In the genomic region with DNA sequence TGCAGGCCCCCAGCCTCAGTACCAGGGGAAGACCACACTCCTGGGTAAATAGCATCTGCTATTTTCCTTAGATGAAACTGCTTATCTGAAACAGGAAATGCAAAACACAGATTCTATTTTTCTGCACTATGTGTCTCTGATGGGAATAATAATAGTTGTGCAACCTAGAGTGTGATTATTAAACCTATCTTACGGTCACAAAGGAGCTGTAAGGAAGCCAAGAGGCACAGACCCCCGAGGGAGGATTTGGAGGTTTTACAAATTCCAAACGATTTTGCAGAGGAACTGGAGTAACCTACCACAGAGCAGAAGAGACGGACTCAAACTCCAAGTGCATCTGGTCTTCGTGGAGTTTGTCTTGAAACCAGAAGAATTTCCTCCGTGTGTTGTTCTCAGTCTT, we compare ENCODE assay signal across 13 cellular contexts.
"Had no signal": no experiment of that assay in that cellular context is flagged by ENCODE, and none has a peak within 500 bp of the region (broad histone marks: within the 10 kb centered on the region; RNA-seq: fewer than 3 reads in every experiment).

No MANE protein-coding gene starts in this region.

- DNase-seq: activated CD4-positive, alpha-beta T cell treated with anti-CD3 and anti-CD28 coated beads, Interleukin-2, amount 50 U/mL, for 4 hours; activated CD4-positive, CD25-positive, alpha-beta regulatory T cell treated with anti-CD3 and anti-CD28 coated beads, Interleukin-2, amount 50 U/mL, for 72 hours; activated effector memory CD4-positive, alpha-beta T cell treated with anti-CD3 and anti-CD28 coated beads, Interleukin-2, amount 50 U/mL, for 16 hours; activated T-cell treated with anti-CD3 and anti-CD28 coated beads, Interleukin-2, amount 50 U/mL, for 24 hours; brain microvascular endothelial cell; hippocampal formation; lower lobe of right lung; midbrain; stimulated activated CD4-positive, alpha-beta T cell treated with anti-CD3 and anti-CD28 coated beads, Interleukin-2, amount 100 ng/mL, for 24 hours; stimulated activated naive B cell treated with anti-CD40 and anti-IgM and Interleukin-4, amounts not matched to agents 10 μg/mL and 1 μg/mL and 100 μg/mL, for 72 hours; substantia nigra had no signal

- H3K4me3 ChIP-seq: esophagus muscularis mucosa, lower lobe of right lung had no signal

- H3K27me3 ChIP-seq: brain microvascular endothelial cell, esophagus muscularis mucosa had no signal

- H2AFZ ChIP-seq: parathyroid adenoma had no signal

- H3K79me2 ChIP-seq: parathyroid adenoma had no signal

- H3K9ac ChIP-seq: parathyroid adenoma had no signal

- H3K27ac ChIP-seq: brain microvascular endothelial cell, lower lobe of right lung, parathyroid adenoma had no signal

- ATAC-seq: lower lobe of right lung; stimulated activated naive B cell treated with anti-CD40 and anti-IgM and Interleukin-4, amounts not matched to agents 10 μg/mL and 1 μg/mL and 100 μg/mL, for 72 hours had no signal

- H3K4me1 ChIP-seq: lower lobe of right lung, parathyroid adenoma had no signal

- H3K36me3 ChIP-seq: brain microvascular endothelial cell, esophagus muscularis mucosa, lower lobe of right lung had no signal

- H3K9me3 ChIP-seq: esophagus muscularis mucosa, lower lobe of right lung had no signal
